3 cellular contexts compared by ENCODE assay signal in genomic region chr6:140354296-140354695, GRCh38.
"Had no signal": no experiment of that assay in that cellular context is flagged by ENCODE, and none has a peak within 500 bp of the region (broad histone marks: within the 10 kb centered on the region; RNA-seq: fewer than 3 reads in every experiment).

No MANE protein-coding gene starts in this region.

- DNase-seq: GDM1, GF-D8 had no signal

- H3K4me3 ChIP-seq: GM12878 had no signal
